22 cellular contexts compared by ENCODE assay signal in the genomic region with DNA sequence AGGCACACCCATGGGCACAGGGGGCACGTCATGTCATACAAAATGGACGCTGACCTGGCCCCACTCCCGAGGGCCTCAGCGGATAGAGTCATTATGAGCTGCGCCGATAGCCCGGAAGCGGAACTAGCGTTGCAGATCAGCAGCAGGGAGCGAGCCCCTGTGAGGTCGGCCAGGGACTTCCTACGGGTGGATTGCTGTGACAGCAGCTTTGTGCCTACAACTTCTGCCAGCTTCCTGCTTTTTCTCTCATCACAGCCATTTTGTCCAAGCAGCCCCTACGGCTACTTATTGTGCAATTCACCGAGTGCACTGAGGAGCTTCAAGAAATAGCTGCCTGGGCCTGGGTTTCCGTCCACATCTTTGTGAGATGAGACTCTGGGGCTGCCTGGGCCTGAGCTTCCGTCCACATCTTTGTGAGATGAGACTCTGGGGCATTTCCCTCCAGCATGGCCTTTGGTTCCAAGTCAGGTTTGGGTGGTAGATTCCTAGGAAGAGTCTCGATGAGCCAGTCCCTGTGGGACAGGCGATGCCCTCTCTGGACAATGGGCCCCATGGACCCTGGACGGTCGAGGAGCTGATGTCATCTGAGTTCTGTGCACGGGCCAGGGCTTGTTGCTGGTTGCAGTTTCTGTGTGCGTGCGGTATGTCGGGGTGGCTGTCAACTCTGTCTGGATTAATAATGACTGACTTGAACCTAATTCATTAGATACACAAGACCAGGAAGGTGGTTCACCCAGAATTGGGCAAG.
A peak's percentile ranks its signal among the peaks of the same experiment; 100 is the strongest.
DNase-seq lines count a peak whose midpoint lies in the region; ATAC-seq and TF ChIP-seq lines count a peak whose summit lies in the region.
"Had no signal": no experiment of that assay in that cellular context is flagged by ENCODE, and none has a peak within 500 bp of the region (broad histone marks: within the 10 kb centered on the region; RNA-seq: fewer than 3 reads in every experiment).

No MANE protein-coding gene starts in this region.

- H3K4me1 ChIP-seq in tibial artery, result peaks cover 0 to 5% (median 2%) of the 10 kb centered on the region in 4 donors

- no peaks in the 10 kb centered on the region for H3K9me3 ChIP-seq in tibial artery
- H3K9me3 ChIP-seq: mucosa of descending colon, Peyer's patch, SK-N-SH had no signal

- no peaks in the 10 kb centered on the region for H3K36me3 ChIP-seq in tibial artery
- H3K36me3 ChIP-seq: Peyer's patch had no signal

- intact Hi-C loops in lower leg skin (cut with DNase I; ENCODE audit: low total_unique reads) (loop anchor here (10.0 kb wide), 1 partner anchor 70 kb away; a partner anchor contains a TSS), tibial artery (cut with DNase I; ENCODE audit: low total_unique reads) (loop anchor here (5.0 kb wide), 1 partner anchor 73 kb away; no protein-coding TSS in a partner anchor)

- H3K27me3 ChIP-seq in tibial artery, result no peaks in the 10 kb centered on the region
- H3K27me3 ChIP-seq: Peyer's patch had no signal

- DNase-seq in NOMO-1 treated with DMSO at 0.1 percent for 48 hours (lab: John Stamatoyannopoulos, UW; ENCODE audit: unreplicated experiment) (peak; percentile 1), NOMO-1 treated with dmso at 0.1 percent for 144 hours (lab: John Stamatoyannopoulos, UW; ENCODE audit: unreplicated experiment) (no peak), epithelial cell of esophagus (ENCODE audit: low read depth) (peak; percentile 63), lower leg skin (ENCODE audit: low spot score in 2 of 2) (peak; percentile 35 to 88), tibial artery (peak; percentile 50 to 67), NCI-H187 treated with DMSO at 0.1 percent for 48 hours (lab: John Stamatoyannopoulos, UW) (no peak)
- DNase-seq in stimulated activated CD4-positive, alpha-beta T cell treated with anti-CD3 and anti-CD28 coated beads, Interleukin-4, amount 100 ng/mL, for 1 hour, result no peak
- DNase-seq: 8988T; activated CD4-positive, alpha-beta T cell treated with anti-CD3 and anti-CD28 coated beads for 4 hours; activated CD8-positive, alpha-beta memory T cell treated with anti-CD3 and anti-CD28 coated beads, Interleukin-2, amount 10 ng/mL, durations not matched to agents 7 days and 5 days; activated effector memory CD4-positive, alpha-beta T cell treated with anti-CD3 and anti-CD28 coated beads, Interleukin-2, amount 50 U/mL, for 16 hours; Calu3; caudate nucleus; NCI-H187; NCI-H226; NCI-H82; Peyer's patch; retina; SK-N-SH; stimulated activated naive CD4-positive, alpha-beta T cell treated with Interleukin-2 at 50 U/mL for 16 hours had no signal

- no peak overlapping the region for H3K27ac ChIP-seq in tibial artery
- H3K27ac ChIP-seq: Peyer's patch had no signal

- 83 to 89% methylated on average over 24 of the region's 24 CpGs for WGBS in lower leg skin, 2 donors

- TF ChIP-seq POLR2A in lower leg skin (IDR thresholded peaks at IDR 0.05), result no peak

- H3K4me3 ChIP-seq in epithelial cell of esophagus (ENCODE audit: low read length) (no peak overlapping the region), lower leg skin (ENCODE audit: low read depth, poor library complexity, severe bottlenecking) (no peak overlapping the region), tibial artery (no peak overlapping the region)
- H3K4me3 ChIP-seq: mucosa of descending colon, Peyer's patch had no signal

- TF ChIP-seq CTCF in epithelial cell of esophagus (IDR thresholded peaks at IDR 0.05; ENCODE audit: insufficient read depth, low read depth, low read length, missing control alignments) (no peak), lower leg skin (IDR thresholded peaks at IDR 0.05) (no peak), tibial artery (IDR thresholded peaks at IDR 0.05) (no peak)

- no peak for ATAC-seq in SK-N-SH treated with all-trans-retinoic acid at 6 μM for 48 hours
- ATAC-seq: activated CD8-positive, alpha-beta memory T cell treated with anti-CD3 and anti-CD28 coated beads, Interleukin-2, amount 10 ng/mL, durations not matched to agents 7 days and 5 days; mucosa of descending colon had no signal

TF ChIP-seq in SK-N-SH treated with all-trans-retinoic acid at 6 μM for 48 hours, 23 proteins besides CTCF, POLR2A, EP300 and RAD21:
- TF ChIP-seq, protein P1, sequence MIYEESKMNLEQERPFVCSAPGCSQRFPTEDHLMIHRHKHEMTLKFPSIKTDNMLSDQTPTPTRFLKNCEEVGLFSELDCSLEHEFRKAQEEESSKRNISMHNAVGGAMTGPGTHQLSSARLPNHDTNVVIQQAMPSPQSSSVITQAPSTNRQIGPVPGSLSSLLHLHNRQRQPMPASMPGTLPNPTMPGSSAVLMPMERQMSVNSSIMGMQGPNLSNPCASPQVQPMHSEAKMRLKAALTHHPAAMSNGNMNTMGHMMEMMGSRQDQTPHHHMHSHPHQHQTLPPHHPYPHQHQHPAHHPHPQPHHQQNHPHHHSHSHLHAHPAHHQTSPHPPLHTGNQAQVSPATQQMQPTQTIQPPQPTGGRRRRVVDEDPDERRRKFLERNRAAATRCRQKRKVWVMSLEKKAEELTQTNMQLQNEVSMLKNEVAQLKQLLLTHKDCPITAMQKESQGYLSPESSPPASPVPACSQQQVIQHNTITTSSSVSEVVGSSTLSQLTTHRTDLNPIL (CRISPR knock-in tag; IDR thresholded peaks at IDR 0.05; ENCODE audit: low read depth), result no peak
- TF ChIP-seq ARNTL (CRISPR knock-in tag; IDR thresholded peaks at IDR 0.05; ENCODE audit: borderline replicate concordance, low read depth) (no peak), ZNF565 (CRISPR knock-in tag; conservative IDR thresholded peaks at IDR 0.05; ENCODE audit: low read depth) (no peak), TOX (CRISPR knock-in tag; IDR thresholded peaks at IDR 0.05; ENCODE audit: borderline replicate concordance) (no peak), BACH2 (CRISPR knock-in tag; IDR thresholded peaks at IDR 0.05; ENCODE audit: borderline replicate concordance) (no peak), ZC3H10 (CRISPR knock-in tag; IDR thresholded peaks at IDR 0.05) (no peak), ISL1 (CRISPR knock-in tag; IDR thresholded peaks at IDR 0.05) (no peak), TCF4 (CRISPR knock-in tag; IDR thresholded peaks at IDR 0.05; ENCODE audit: borderline replicate concordance) (no peak), SNAI2 (CRISPR knock-in tag; IDR thresholded peaks at IDR 0.05) (no peak), OSR1 (CRISPR knock-in tag; IDR thresholded peaks at IDR 0.05) (no peak), CSDC2 (CRISPR knock-in tag; IDR thresholded peaks at IDR 0.05) (no peak), ZFP30 (CRISPR knock-in tag; IDR thresholded peaks at IDR 0.05) (no peak), PPARA (CRISPR knock-in tag; IDR thresholded peaks at IDR 0.05; ENCODE audit: borderline replicate concordance) (no peak)
- TF ChIP-seq, protein P2, sequence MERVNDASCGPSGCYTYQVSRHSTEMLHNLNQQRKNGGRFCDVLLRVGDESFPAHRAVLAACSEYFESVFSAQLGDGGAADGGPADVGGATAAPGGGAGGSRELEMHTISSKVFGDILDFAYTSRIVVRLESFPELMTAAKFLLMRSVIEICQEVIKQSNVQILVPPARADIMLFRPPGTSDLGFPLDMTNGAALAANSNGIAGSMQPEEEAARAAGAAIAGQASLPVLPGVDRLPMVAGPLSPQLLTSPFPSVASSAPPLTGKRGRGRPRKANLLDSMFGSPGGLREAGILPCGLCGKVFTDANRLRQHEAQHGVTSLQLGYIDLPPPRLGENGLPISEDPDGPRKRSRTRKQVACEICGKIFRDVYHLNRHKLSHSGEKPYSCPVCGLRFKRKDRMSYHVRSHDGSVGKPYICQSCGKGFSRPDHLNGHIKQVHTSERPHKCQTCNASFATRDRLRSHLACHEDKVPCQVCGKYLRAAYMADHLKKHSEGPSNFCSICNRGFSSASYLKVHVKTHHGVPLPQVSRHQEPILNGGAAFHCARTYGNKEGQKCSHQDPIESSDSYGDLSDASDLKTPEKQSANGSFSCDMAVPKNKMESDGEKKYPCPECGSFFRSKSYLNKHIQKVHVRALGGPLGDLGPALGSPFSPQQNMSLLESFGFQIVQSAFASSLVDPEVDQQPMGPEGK (CRISPR knock-in tag; IDR thresholded peaks at IDR 0.05; ENCODE audit: borderline replicate concordance), result no peak

Comparison
In these comparisons a context has a peak if more than half of its experiments do, and no peak if none do; other contexts are left out.
1. DNase-seq: peak in NOMO-1 treated with DMSO at 0.1 percent for 48 hours (single experiment), epithelial cell of esophagus (single experiment), lower leg skin (2 of 2) and tibial artery (2 of 2); none in NOMO-1 treated with dmso at 0.1 percent for 144 hours (single experiment), stimulated activated CD4-positive, alpha-beta T cell treated with anti-CD3 and anti-CD28 coated beads, Interleukin-4, amount 100 ng/mL, for 1 hour (single experiment) and NCI-H187 treated with DMSO at 0.1 percent for 48 hours (single experiment).